7 cellular contexts compared by ENCODE assay signal in the genomic region with DNA sequence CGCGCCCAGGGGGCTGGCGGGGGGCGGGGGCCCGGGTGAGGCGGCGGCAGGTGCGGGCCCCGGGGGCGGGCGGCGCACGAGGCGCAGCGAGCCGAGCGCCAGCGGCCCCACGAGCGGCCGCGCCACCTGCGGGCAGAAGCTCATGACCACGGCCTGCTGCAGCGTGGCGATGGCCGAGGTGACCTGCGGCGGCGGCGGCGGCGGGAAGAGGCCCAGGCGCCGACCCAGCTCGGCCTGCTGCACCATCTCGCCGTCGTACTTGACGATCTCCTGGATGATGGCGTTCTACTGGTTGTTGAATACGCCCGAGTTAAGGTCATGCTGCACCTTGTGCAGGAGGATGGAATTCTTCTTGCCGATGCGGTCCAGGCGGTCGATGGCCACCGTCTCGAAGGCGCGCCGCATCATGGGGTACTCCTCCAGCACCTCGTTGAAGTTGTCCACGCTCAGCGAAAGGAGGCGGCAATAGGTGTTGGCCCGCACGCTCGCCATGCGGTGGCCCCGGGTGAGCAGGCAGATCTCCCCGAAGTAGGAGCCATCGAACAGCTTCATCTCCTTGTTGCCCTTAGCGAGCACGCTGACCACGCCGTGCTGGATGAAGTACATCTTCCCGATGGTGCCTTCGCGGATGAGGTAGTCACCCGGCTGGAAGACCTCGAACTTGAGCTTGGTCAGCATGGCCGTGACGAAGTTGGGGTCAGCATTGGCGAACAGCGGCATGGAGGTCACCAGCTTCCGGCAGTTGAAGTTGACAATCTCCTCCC.
DNase-seq lines count a peak whose midpoint lies in the region; ATAC-seq, FAIRE-seq and TF ChIP-seq lines count a peak whose summit lies in the region.
"Not testable (repeated sequence)": the region's sequence is repeated elsewhere in the genome, so short reads cannot be mapped to it uniquely, and the experiment has no call there.

No MANE protein-coding gene starts in this region.

- not testable (repeated sequence) for H3K4me3 ChIP-seq in RWPE2 (ENCODE audit: severe bottlenecking); H1 (ENCODE audit: extremely low read depth in 1 of 4, insufficient read depth in 2 of 4, low read depth in 3 of 4, low read length in 4 of 4); kidney (ENCODE audit: low read length in 2 of 2); vagina

- H2BK12ac ChIP-seq in H1 (ENCODE audit: low read depth, low read length) = not testable (repeated sequence)

- H2AFZ ChIP-seq in H1 (ENCODE audit: low read length) = not testable (repeated sequence)

- intact Hi-C loops in Right ventricle myocardium superior (cut with DNase I); kidney (cut with DNase I); vagina (cut with DNase I): not testable (repeated sequence)

- not testable (repeated sequence) for H3K14ac ChIP-seq in H1 (ENCODE audit: insufficient read length)

- not testable (repeated sequence) for H3K36me3 ChIP-seq in RWPE2 (ENCODE audit: low read depth); H1 (ENCODE audit: control insufficient read depth in 2 of 4, insufficient read depth in 4 of 4, low read length in 3 of 4); kidney (ENCODE audit: control insufficient read depth in 1 of 2, insufficient read depth in 2 of 2, low read length in 2 of 2); vagina

- not testable (repeated sequence) for H3K4me1 ChIP-seq in RWPE2 (ENCODE audit: insufficient read depth, poor library complexity, severe bottlenecking); H1 (replicated peaks in 1 of 4; ENCODE audit: control insufficient read depth in 3 of 4, insufficient read depth in 4 of 4, low read length in 3 of 4); kidney (ENCODE audit: control insufficient read depth in 1 of 2, insufficient read depth in 1 of 2, low read depth in 1 of 2, low read length in 2 of 2); vagina

- not testable (repeated sequence) for TF ChIP-seq EP300 in H1 (IDR thresholded peaks at IDR 0.05; ENCODE audit: borderline replicate concordance in 1 of 2, low read depth in 2 of 2, low read length in 2 of 2)

- not testable (repeated sequence) for H4K5ac ChIP-seq in H1 (ENCODE audit: insufficient read length, low read depth, low read length)

- not testable (repeated sequence) for H4K20me1 ChIP-seq in H1 (replicated peaks in 1 of 2; ENCODE audit: control insufficient read depth in 1 of 2, insufficient read depth in 2 of 2, low read length in 2 of 2)

- POLR2A ChIA-PET in H1 (lab: Charles Lee; ENCODE audit: partially characterized antibody) = not testable (repeated sequence)

- not testable (repeated sequence) for H3K79me1 ChIP-seq in H1 (ENCODE audit: low read depth, low read length)

- not testable (repeated sequence) for H2BK15ac ChIP-seq in H1 (ENCODE audit: low read length)

- TF ChIP-seq RAD21 in H1 (IDR thresholded peaks at IDR 0.05 in 1 of 2, conservative IDR thresholded peaks at IDR 0.05 in 1 of 2; ENCODE audit: low read depth in 2 of 2, low read length in 2 of 2) = not testable (repeated sequence)

- CTCF ChIA-PET in H1 (lab: Charles Lee; ENCODE audit: partially characterized antibody) = not testable (repeated sequence)

- not testable (repeated sequence) for H4K91ac ChIP-seq in H1 (replicated peaks; ENCODE audit: insufficient read length, low read length)

- not testable (repeated sequence) for H3K9ac ChIP-seq in H1 (replicated peaks in 1 of 4; ENCODE audit: extremely low read depth in 1 of 4, low read depth in 3 of 4, low read length in 3 of 4); kidney (ENCODE audit: low read length in 2 of 2)

- H3K9me3 ChIP-seq in RWPE2 (ENCODE audit: severe bottlenecking); H1 (ENCODE audit: insufficient read depth in 2 of 2, low read depth in 1 of 2, low read length in 1 of 2); kidney (ENCODE audit: control insufficient read depth in 1 of 2, low read length in 2 of 2); vagina: not testable (repeated sequence)

- H3K23ac ChIP-seq in H1 (ENCODE audit: insufficient read length) = not testable (repeated sequence)

- WGBS in H1 (ENCODE audit: extremely low coverage in 1 of 2, insufficient coverage in 1 of 2, insufficient read length in 1 of 2, insufficient replicate concordance in 2 of 2, low coverage in 1 of 2, low lambda C conversion rate in 2 of 2, missing lambda C conversion rate in 1 of 2), 2 experiments = 97% methylated on average over 14 of the region's 77 CpGs; no CpG with 5 or more reads in 1 of the 2 experiments

- not testable (repeated sequence) for H3K18ac ChIP-seq in H1 (ENCODE audit: extremely low read depth, low read length)

- H3K4me2 ChIP-seq in H1 (ENCODE audit: insufficient read depth in 1 of 2, low read depth in 2 of 2, low read length in 2 of 2) = not testable (repeated sequence)

- not testable (repeated sequence) for H4K8ac ChIP-seq in H1 (ENCODE audit: extremely low read depth, insufficient read depth, low read length)

- FAIRE-seq in H1 (lab: Jason Lieb, UNC); kidney (lab: Jason Lieb, UNC): not testable (repeated sequence)

- H3K79me2 ChIP-seq in H1 (ENCODE audit: control insufficient read depth in 1 of 2, insufficient read depth in 2 of 2, low read length in 2 of 2) = not testable (repeated sequence)

- not testable (repeated sequence) for H3K4ac ChIP-seq in H1 (replicated peaks; ENCODE audit: insufficient read length, low read depth, low read length)

- H2BK120ac ChIP-seq in H1 (replicated peaks; ENCODE audit: low read depth, low read length) = not testable (repeated sequence)

- DNase-seq in ELF-1 (ENCODE audit: low read depth, low spot score) = peak; percentile 0
- peak; percentile 56 for DNase-seq in RWPE2 (ENCODE audit: low spot score)
- DNase-seq in H1 (ENCODE audit: low read depth in 1 of 2, low spot score in 2 of 2) = peak in 1 of 2 experiments; percentile 49
- DNase-seq in Right ventricle myocardium superior = peak; percentile 21
- DNase-seq in kidney = peak; percentile 50
- peak; percentile 2 for DNase-seq in retina
- DNase-seq in vagina (ENCODE audit: extremely low spot score in 2 of 2) = peak; percentile 34 to 60

- not testable (repeated sequence) for H2AK5ac ChIP-seq in H1 (ENCODE audit: low read depth, low read length)

- not testable (repeated sequence) for TF ChIP-seq CTCF in RWPE2 (IDR thresholded peaks at IDR 0.05; ENCODE audit: poor library complexity, severe bottlenecking); H1 (IDR thresholded peaks at IDR 0.05; ENCODE audit: control extremely low read depth in 1 of 3, insufficient read depth in 1 of 3, low read depth in 1 of 3, low read length in 3 of 3); kidney (IDR thresholded peaks at IDR 0.05; ENCODE audit: borderline replicate concordance, extremely low read depth, insufficient read depth); vagina (IDR thresholded peaks at IDR 0.05)

- H2BK5ac ChIP-seq in H1 (ENCODE audit: low read depth, low read length) = not testable (repeated sequence)

- not testable (repeated sequence) for H3K56ac ChIP-seq in H1 (replicated peaks; ENCODE audit: insufficient read length, low read depth, low read length)

- not testable (repeated sequence) for H2BK20ac ChIP-seq in H1 (ENCODE audit: low read length)

- not testable (repeated sequence) for H3K23me2 ChIP-seq in H1 (ENCODE audit: low read depth, low read length)

- TF ChIP-seq POLR2A in H1 (IDR thresholded peaks at IDR 0.05; ENCODE audit: control extremely low read depth in 1 of 2, low read depth in 2 of 2, low read length in 2 of 2); vagina (IDR thresholded peaks at IDR 0.05): not testable (repeated sequence)

- H3K27ac ChIP-seq in RWPE2 (ENCODE audit: poor library complexity, severe bottlenecking); H1 (ENCODE audit: low read depth, low read length); kidney (ENCODE audit: low read depth in 2 of 2, low read length in 2 of 2); vagina: not testable (repeated sequence)

- not testable (repeated sequence) for H3K27me3 ChIP-seq in RWPE2 (ENCODE audit: insufficient read depth, poor library complexity, severe bottlenecking); H1 (replicated peaks in 1 of 4; ENCODE audit: control insufficient read depth in 3 of 4, extremely low read depth in 1 of 4, insufficient read depth in 3 of 4, low read length in 3 of 4); vagina

- ATAC-seq in RWPE2 (ENCODE audit: low read depth); Right ventricle myocardium superior (ENCODE audit: poor library complexity): not testable (repeated sequence)

TF ChIP-seq in H1, 55 proteins besides CTCF, POLR2A, EP300 and RAD21:
- TF ChIP-seq, protein P1, sequence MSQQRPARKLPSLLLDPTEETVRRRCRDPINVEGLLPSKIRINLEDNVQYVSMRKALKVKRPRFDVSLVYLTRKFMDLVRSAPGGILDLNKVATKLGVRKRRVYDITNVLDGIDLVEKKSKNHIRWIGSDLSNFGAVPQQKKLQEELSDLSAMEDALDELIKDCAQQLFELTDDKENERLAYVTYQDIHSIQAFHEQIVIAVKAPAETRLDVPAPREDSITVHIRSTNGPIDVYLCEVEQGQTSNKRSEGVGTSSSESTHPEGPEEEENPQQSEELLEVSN (IDR thresholded peaks at IDR 0.05) = 0 out of 2 replicates have a peak, but pooled peaks have one; percentile 20
